1 cellular context compared by ENCODE assay signal in the genomic region with DNA sequence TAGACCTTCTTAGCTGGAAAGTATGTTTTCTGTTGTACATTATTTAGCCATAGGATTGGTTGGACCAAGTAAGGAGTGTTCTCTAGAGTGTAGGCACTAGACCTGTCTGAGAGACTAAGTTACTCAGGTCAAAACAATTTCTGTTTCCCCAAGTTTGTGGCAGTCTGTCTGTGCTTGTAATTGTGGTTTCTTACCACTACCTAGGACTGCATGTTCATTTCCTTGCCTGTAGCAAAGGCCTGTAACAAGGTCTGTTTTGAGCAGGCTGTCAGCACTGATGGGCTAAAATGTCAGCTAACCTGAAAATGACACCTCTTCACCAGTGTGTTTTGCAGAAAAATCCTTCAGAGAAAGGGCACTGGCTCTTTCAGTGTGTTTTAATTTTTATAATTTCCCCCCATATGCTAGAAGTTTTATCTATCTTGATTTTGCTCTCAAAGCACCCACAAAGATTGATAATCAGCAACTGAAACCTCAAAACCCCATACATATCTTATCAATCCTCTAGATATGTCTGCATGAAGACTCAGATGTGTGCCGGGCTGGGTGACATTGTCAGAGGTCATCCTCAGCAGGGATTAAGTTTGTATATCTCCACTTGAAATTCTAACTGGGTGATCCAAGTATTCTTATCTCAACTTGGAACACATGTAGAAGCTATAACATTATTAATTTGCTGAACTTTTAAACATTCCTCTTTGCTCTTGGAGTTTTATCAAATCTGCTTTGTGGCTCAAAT.
TF ChIP-seq lines count a peak whose summit lies in the region.

No MANE protein-coding gene starts in this region.

TF ChIP-seq in HCT116, 20 proteins besides CTCF, POLR2A, EP300 and RAD21 (continued from another document):
- no peak for TF ChIP-seq ZBTB33 (IDR thresholded peaks at IDR 0.05; ENCODE audit: extremely low read depth, insufficient replicate concordance, low read length)
- TF ChIP-seq ZNF274 (IDR thresholded peaks at IDR 0.05; ENCODE audit: low read depth, low read length), result no peak
- TF ChIP-seq ZFX (IDR thresholded peaks at IDR 0.05), result no peak
- TF ChIP-seq, protein P1, sequence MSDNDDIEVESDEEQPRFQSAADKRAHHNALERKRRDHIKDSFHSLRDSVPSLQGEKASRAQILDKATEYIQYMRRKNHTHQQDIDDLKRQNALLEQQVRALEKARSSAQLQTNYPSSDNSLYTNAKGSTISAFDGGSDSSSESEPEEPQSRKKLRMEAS (IDR thresholded peaks at IDR 0.05), result no peak
- TF ChIP-seq POLR2AphosphoS5 (IDR thresholded peaks at IDR 0.05; ENCODE audit: low read depth, low read length), result no peak
- TF ChIP-seq ATF3 (IDR thresholded peaks at IDR 0.05), result no peak
- TF ChIP-seq CEBPB (IDR thresholded peaks at IDR 0.05; ENCODE audit: low read depth), result no peak
- no peak for TF ChIP-seq TCF7L2 (IDR thresholded peaks at IDR 0.05; ENCODE audit: borderline replicate concordance, extremely low read depth, insufficient read depth, insufficient read length)
- TF ChIP-seq, protein P2, sequence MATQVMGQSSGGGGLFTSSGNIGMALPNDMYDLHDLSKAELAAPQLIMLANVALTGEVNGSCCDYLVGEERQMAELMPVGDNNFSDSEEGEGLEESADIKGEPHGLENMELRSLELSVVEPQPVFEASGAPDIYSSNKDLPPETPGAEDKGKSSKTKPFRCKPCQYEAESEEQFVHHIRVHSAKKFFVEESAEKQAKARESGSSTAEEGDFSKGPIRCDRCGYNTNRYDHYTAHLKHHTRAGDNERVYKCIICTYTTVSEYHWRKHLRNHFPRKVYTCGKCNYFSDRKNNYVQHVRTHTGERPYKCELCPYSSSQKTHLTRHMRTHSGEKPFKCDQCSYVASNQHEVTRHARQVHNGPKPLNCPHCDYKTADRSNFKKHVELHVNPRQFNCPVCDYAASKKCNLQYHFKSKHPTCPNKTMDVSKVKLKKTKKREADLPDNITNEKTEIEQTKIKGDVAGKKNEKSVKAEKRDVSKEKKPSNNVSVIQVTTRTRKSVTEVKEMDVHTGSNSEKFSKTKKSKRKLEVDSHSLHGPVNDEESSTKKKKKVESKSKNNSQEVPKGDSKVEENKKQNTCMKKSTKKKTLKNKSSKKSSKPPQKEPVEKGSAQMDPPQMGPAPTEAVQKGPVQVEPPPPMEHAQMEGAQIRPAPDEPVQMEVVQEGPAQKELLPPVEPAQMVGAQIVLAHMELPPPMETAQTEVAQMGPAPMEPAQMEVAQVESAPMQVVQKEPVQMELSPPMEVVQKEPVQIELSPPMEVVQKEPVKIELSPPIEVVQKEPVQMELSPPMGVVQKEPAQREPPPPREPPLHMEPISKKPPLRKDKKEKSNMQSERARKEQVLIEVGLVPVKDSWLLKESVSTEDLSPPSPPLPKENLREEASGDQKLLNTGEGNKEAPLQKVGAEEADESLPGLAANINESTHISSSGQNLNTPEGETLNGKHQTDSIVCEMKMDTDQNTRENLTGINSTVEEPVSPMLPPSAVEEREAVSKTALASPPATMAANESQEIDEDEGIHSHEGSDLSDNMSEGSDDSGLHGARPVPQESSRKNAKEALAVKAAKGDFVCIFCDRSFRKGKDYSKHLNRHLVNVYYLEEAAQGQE (IDR thresholded peaks at IDR 0.05; ENCODE audit: low read depth), result no peak
